Comparison of ENCODE assay signal across 1 cellular context in the genomic region with DNA sequence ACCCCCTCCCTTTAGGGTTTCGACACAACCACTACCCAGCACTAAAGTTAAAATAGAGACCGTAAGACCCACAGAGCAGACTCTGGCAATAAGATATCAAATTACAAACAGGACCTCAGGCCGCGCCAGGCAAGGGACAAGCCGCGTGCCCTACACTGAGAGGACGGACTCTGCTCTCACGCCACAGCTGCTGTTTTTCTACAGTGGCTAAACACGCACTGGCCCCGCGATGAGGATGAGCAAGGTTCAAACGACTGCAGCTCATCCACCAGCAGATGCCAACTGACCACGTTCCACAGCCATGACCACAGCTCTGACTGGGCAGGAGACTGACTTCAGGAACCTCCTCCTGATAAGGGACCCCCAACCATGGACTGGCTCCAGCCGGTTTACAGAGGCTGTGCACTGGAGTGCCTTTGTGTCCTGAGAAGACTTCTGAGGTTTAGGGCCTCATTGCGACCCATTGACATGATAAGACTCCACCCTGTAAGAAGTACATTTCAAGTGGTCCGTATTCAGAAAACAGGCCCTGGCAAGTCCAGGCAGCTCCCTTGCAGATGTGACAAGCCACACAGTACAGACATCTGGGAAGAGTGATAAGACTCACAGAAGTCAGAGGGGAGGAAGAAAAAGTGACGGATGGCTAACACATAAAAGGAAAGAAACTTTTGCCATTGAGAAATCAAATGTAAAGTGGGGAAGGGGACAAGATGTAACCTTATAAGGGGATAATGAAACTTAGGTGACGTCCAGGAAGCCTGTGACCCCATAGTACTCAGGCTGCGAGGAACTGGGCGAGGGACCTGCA.
A peak's percentile ranks its signal among the peaks of the same experiment; 100 is the strongest.
TF ChIP-seq lines count a peak whose summit lies in the region.

No MANE protein-coding gene starts in this region.

TF ChIP-seq in HepG2, 621 proteins besides CTCF, POLR2A, EP300 and RAD21 (continued from another document and continues in another):
- TF ChIP-seq PRDM10 (CRISPR knock-in tag; IDR thresholded peaks at IDR 0.05; ENCODE audit: low read depth), result no peak; the same call in 1 of the 2 replicates
- TF ChIP-seq, protein P1, sequence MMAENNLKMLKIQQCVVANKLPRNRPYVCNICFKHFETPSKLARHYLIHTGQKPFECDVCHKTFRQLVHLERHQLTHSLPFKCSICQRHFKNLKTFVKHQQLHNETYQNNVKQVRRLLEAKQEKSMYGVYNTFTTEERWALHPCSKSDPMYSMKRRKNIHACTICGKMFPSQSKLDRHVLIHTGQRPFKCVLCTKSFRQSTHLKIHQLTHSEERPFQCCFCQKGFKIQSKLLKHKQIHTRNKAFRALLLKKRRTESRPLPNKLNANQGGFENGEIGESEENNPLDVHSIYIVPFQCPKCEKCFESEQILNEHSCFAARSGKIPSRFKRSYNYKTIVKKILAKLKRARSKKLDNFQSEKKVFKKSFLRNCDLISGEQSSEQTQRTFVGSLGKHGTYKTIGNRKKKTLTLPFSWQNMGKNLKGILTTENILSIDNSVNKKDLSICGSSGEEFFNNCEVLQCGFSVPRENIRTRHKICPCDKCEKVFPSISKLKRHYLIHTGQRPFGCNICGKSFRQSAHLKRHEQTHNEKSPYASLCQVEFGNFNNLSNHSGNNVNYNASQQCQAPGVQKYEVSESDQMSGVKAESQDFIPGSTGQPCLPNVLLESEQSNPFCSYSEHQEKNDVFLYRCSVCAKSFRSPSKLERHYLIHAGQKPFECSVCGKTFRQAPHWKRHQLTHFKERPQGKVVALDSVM (CRISPR knock-in tag; IDR thresholded peaks at IDR 0.05), result no peak
- TF ChIP-seq NFE2L2 (IDR thresholded peaks at IDR 0.05; ENCODE audit: low read length), result no peak
- no peak for TF ChIP-seq KLF15 (CRISPR knock-in tag; IDR thresholded peaks at IDR 0.05; ENCODE audit: borderline replicate concordance)
- peak; percentile 68; the same call in 1 of the 2 replicates for TF ChIP-seq ZSCAN9 (CRISPR knock-in tag; IDR thresholded peaks at IDR 0.05; ENCODE audit: borderline replicate concordance)
- no peak for TF ChIP-seq TSC22D2 (CRISPR knock-in tag; IDR thresholded peaks at IDR 0.05; ENCODE audit: borderline replicate concordance)
- TF ChIP-seq KAT8 (CRISPR knock-in tag; IDR thresholded peaks at IDR 0.05), result no peak; the same call in none of the 2 replicates
- TF ChIP-seq ZNF782 (CRISPR knock-in tag; IDR thresholded peaks at IDR 0.05; ENCODE audit: borderline replicate concordance), result 0 out of 2 replicates have a peak, but pooled peaks have one; percentile 45
- TF ChIP-seq POLR2G (IDR thresholded peaks at IDR 0.05; ENCODE audit: low read depth, low read length), result no peak
- peak; percentile 79; the same call in 1 of the 2 replicates for TF ChIP-seq ZNF614 (CRISPR knock-in tag; IDR thresholded peaks at IDR 0.05; ENCODE audit: borderline replicate concordance)
- peak; percentile 68; the same call in 1 of the 2 replicates for TF ChIP-seq ZNF605 (CRISPR knock-in tag; IDR thresholded peaks at IDR 0.05)
- peak; percentile 100 for TF ChIP-seq SIX1 (CRISPR knock-in tag; IDR thresholded peaks at IDR 0.05; ENCODE audit: borderline replicate concordance)
- TF ChIP-seq MXD1 (CRISPR knock-in tag; IDR thresholded peaks at IDR 0.05), result no peak
- no peak for TF ChIP-seq ZNF777 (CRISPR knock-in tag; IDR thresholded peaks at IDR 0.05)
- TF ChIP-seq TP53 (CRISPR knock-in tag; conservative IDR thresholded peaks at IDR 0.05), result no peak
- TF ChIP-seq ZFP36 (IDR thresholded peaks at IDR 0.05; ENCODE audit: borderline replicate concordance, low read depth, low read length, partially characterized antibody), result no peak
- TF ChIP-seq PAXIP1 (CRISPR knock-in tag; conservative IDR thresholded peaks at IDR 0.05), result peak; percentile 94
- TF ChIP-seq CBX5 (CRISPR knock-in tag; IDR thresholded peaks at IDR 0.05; ENCODE audit: borderline replicate concordance), result peak; percentile 79; the same call in 1 of the 2 replicates
- TF ChIP-seq MIER3 (CRISPR knock-in tag; IDR thresholded peaks at IDR 0.05; ENCODE audit: borderline replicate concordance), result peak; percentile 54; the same call in 1 of the 2 replicates
- no peak for TF ChIP-seq MBNL3 (CRISPR knock-in tag; conservative IDR thresholded peaks at IDR 0.05)
- peak; percentile 58 for TF ChIP-seq PPARG (CRISPR knock-in tag; conservative IDR thresholded peaks at IDR 0.05)
- no peak for TF ChIP-seq U2AF1 (optimal IDR thresholded peaks at IDR 0.05; ENCODE audit: low read depth, low read length)
- 0 out of 2 replicates have a peak, but pooled peaks have one; percentile 43 for TF ChIP-seq FOXK2 (IDR thresholded peaks at IDR 0.05)
- TF ChIP-seq ZNF841 (CRISPR knock-in tag; IDR thresholded peaks at IDR 0.05; ENCODE audit: borderline replicate concordance), result no peak
- TF ChIP-seq KMT2A (CRISPR knock-in tag; IDR thresholded peaks at IDR 0.05), result peak; percentile 35; the same call in 1 of the 2 replicates
- TF ChIP-seq, protein P2, sequence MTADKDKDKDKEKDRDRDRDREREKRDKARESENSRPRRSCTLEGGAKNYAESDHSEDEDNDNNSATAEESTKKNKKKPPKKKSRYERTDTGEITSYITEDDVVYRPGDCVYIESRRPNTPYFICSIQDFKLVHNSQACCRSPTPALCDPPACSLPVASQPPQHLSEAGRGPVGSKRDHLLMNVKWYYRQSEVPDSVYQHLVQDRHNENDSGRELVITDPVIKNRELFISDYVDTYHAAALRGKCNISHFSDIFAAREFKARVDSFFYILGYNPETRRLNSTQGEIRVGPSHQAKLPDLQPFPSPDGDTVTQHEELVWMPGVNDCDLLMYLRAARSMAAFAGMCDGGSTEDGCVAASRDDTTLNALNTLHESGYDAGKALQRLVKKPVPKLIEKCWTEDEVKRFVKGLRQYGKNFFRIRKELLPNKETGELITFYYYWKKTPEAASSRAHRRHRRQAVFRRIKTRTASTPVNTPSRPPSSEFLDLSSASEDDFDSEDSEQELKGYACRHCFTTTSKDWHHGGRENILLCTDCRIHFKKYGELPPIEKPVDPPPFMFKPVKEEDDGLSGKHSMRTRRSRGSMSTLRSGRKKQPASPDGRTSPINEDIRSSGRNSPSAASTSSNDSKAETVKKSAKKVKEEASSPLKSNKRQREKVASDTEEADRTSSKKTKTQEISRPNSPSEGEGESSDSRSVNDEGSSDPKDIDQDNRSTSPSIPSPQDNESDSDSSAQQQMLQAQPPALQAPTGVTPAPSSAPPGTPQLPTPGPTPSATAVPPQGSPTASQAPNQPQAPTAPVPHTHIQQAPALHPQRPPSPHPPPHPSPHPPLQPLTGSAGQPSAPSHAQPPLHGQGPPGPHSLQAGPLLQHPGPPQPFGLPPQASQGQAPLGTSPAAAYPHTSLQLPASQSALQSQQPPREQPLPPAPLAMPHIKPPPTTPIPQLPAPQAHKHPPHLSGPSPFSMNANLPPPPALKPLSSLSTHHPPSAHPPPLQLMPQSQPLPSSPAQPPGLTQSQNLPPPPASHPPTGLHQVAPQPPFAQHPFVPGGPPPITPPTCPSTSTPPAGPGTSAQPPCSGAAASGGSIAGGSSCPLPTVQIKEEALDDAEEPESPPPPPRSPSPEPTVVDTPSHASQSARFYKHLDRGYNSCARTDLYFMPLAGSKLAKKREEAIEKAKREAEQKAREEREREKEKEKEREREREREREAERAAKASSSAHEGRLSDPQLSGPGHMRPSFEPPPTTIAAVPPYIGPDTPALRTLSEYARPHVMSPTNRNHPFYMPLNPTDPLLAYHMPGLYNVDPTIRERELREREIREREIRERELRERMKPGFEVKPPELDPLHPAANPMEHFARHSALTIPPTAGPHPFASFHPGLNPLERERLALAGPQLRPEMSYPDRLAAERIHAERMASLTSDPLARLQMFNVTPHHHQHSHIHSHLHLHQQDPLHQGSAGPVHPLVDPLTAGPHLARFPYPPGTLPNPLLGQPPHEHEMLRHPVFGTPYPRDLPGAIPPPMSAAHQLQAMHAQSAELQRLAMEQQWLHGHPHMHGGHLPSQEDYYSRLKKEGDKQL (CRISPR knock-in tag; IDR thresholded peaks at IDR 0.05; ENCODE audit: low read depth), result no peak
- TF ChIP-seq, protein P3, sequence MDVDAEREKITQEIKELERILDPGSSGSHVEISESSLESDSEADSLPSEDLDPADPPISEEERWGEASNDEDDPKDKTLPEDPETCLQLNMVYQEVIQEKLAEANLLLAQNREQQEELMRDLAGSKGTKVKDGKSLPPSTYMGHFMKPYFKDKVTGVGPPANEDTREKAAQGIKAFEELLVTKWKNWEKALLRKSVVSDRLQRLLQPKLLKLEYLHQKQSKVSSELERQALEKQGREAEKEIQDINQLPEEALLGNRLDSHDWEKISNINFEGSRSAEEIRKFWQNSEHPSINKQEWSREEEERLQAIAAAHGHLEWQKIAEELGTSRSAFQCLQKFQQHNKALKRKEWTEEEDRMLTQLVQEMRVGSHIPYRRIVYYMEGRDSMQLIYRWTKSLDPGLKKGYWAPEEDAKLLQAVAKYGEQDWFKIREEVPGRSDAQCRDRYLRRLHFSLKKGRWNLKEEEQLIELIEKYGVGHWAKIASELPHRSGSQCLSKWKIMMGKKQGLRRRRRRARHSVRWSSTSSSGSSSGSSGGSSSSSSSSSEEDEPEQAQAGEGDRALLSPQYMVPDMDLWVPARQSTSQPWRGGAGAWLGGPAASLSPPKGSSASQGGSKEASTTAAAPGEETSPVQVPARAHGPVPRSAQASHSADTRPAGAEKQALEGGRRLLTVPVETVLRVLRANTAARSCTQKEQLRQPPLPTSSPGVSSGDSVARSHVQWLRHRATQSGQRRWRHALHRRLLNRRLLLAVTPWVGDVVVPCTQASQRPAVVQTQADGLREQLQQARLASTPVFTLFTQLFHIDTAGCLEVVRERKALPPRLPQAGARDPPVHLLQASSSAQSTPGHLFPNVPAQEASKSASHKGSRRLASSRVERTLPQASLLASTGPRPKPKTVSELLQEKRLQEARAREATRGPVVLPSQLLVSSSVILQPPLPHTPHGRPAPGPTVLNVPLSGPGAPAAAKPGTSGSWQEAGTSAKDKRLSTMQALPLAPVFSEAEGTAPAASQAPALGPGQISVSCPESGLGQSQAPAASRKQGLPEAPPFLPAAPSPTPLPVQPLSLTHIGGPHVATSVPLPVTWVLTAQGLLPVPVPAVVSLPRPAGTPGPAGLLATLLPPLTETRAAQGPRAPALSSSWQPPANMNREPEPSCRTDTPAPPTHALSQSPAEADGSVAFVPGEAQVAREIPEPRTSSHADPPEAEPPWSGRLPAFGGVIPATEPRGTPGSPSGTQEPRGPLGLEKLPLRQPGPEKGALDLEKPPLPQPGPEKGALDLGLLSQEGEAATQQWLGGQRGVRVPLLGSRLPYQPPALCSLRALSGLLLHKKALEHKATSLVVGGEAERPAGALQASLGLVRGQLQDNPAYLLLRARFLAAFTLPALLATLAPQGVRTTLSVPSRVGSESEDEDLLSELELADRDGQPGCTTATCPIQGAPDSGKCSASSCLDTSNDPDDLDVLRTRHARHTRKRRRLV (CRISPR knock-in tag; IDR thresholded peaks at IDR 0.05), result peak; percentile 34; the same call in 1 of the 2 replicates
- TF ChIP-seq ELF1 (CRISPR knock-in tag; IDR thresholded peaks at IDR 0.05), result no peak
- TF ChIP-seq PRMT3 (CRISPR knock-in tag; IDR thresholded peaks at IDR 0.05; ENCODE audit: borderline replicate concordance, low read depth), result peak; percentile 56; the same call in 1 of the 2 replicates
- TF ChIP-seq ZNF333 (CRISPR knock-in tag; IDR thresholded peaks at IDR 0.05; ENCODE audit: borderline replicate concordance), result no peak
- TF ChIP-seq ZNF235 (CRISPR knock-in tag; IDR thresholded peaks at IDR 0.05; ENCODE audit: borderline replicate concordance), result no peak
- TF ChIP-seq SYNCRIP (IDR thresholded peaks at IDR 0.05; ENCODE audit: insufficient read depth, low read depth, low read length), result no peak
